37 cellular contexts compared by ENCODE assay signal in genomic region chr3:119122350-119122749, GRCh38. TPM values are rescaled to one million over a fixed set of nuclear protein-coding genes. Genes with fewer than 3 reads are reported as not detected.
"Had no signal": no experiment of that assay in that cellular context is flagged by ENCODE, and none has a peak within 500 bp of the region (broad histone marks: within the 10 kb centered on the region; RNA-seq: fewer than 3 reads in every experiment).

No MANE protein-coding gene starts in this region.

- ATAC-seq: activated CD4-positive, alpha-beta T cell treated with anti-CD3 and anti-CD28 coated beads for 36 hours; activated CD4-positive, CD25-positive, alpha-beta regulatory T cell treated with anti-CD3 and anti-CD28 coated beads, Interleukin-2, amount 50 U/mL, for 24 hours; activated CD8-positive, alpha-beta memory T cell treated with anti-CD3 and anti-CD28 coated beads, Interleukin-2, amount 10 ng/mL, durations not matched to agents 7 days and 5 days; activated CD8-positive, alpha-beta T cell treated with anti-CD3 and anti-CD28 coated beads, Interleukin-2, amount 10 ng/mL, durations not matched to agents 7 days and 5 days; activated naive CD8-positive, alpha-beta T cell treated with anti-CD3 and anti-CD28 coated beads, Interleukin-2, amount 50 U/mL, for 24 hours; T-cell; T-helper 17 cell had no signal

- H3K4me3 Mint-ChIP-seq: activated CD4-positive, alpha-beta memory T cell treated with anti-CD3 and anti-CD28 coated beads, Interleukin-2, amount 10 ng/mL, durations not matched to agents 7 days and 5 days; activated CD4-positive, alpha-beta T cell treated with anti-CD3 and anti-CD28 coated beads for 36 hours; activated CD4-positive, alpha-beta T cell treated with anti-CD3 and anti-CD28 coated beads, Interleukin-2, amount 10 ng/mL, durations not matched to agents 7 days and 5 days; activated CD8-positive, alpha-beta memory T cell treated with anti-CD3 and anti-CD28 coated beads, Interleukin-2, amount 10 ng/mL, durations not matched to agents 7 days and 5 days; activated CD8-positive, alpha-beta T cell treated with anti-CD3 and anti-CD28 coated beads, Interleukin-2, amount 10 ng/mL, durations not matched to agents 7 days and 5 days; activated naive CD4-positive, alpha-beta T cell treated with anti-CD3 and anti-CD28 coated beads, Interleukin-2, amount 10 ng/mL, durations not matched to agents 7 days and 5 days; activated naive CD4-positive, alpha-beta T cell treated with anti-CD3 and anti-CD28 coated beads, Interleukin-2, amount 50 U/mL, for 24 hours; activated naive CD8-positive, alpha-beta T cell; activated naive CD8-positive, alpha-beta T cell treated with anti-CD3 and anti-CD28 coated beads, Interleukin-2, amount 10 ng/mL, durations not matched to agents 7 days and 5 days; activated naive CD8-positive, alpha-beta T cell treated with anti-CD3 and anti-CD28 coated beads, Interleukin-2, amount 50 U/mL, for 24 hours; activated T-cell treated with anti-CD3 and anti-CD28 coated beads, Interleukin-2, amount 50 U/mL, for 24 hours; brain; T-cell; WTC11 had no signal

- H3K36me3 ChIP-seq: ascending aorta, WERI-Rb-1 had no signal

- H3K9me3 ChIP-seq: ascending aorta had no signal

- H3K36me3 Mint-ChIP-seq: activated CD8-positive, alpha-beta memory T cell treated with anti-CD3 and anti-CD28 coated beads, Interleukin-2, amount 10 ng/mL, durations not matched to agents 7 days and 5 days; activated naive CD4-positive, alpha-beta T cell treated with anti-CD3 and anti-CD28 coated beads, Interleukin-2, amount 10 ng/mL, durations not matched to agents 7 days and 5 days; brain had no signal

- H3K27me3 ChIP-seq: ascending aorta had no signal

- FAIRE-seq: TTC549 had no signal

- H3K4me1 Mint-ChIP-seq: activated CD4-positive, alpha-beta memory T cell treated with anti-CD3 and anti-CD28 coated beads, Interleukin-2, amount 10 ng/mL, durations not matched to agents 7 days and 5 days; activated CD4-positive, alpha-beta T cell treated with anti-CD3 and anti-CD28 coated beads for 36 hours; activated CD4-positive, alpha-beta T cell treated with anti-CD3 and anti-CD28 coated beads, Interleukin-2, amount 10 ng/mL, durations not matched to agents 7 days and 5 days; activated CD8-positive, alpha-beta memory T cell treated with anti-CD3 and anti-CD28 coated beads, Interleukin-2, amount 10 ng/mL, durations not matched to agents 7 days and 5 days; activated naive CD4-positive, alpha-beta T cell treated with anti-CD3 and anti-CD28 coated beads, Interleukin-2, amount 10 ng/mL, durations not matched to agents 7 days and 5 days; activated naive CD4-positive, alpha-beta T cell treated with anti-CD3 and anti-CD28 coated beads, Interleukin-2, amount 50 U/mL, for 24 hours; activated naive CD8-positive, alpha-beta T cell treated with anti-CD3 and anti-CD28 coated beads, Interleukin-2, amount 10 ng/mL, durations not matched to agents 7 days and 5 days; activated naive CD8-positive, alpha-beta T cell treated with anti-CD3 and anti-CD28 coated beads, Interleukin-2, amount 50 U/mL, for 24 hours; brain; T-cell; T-helper 17 cell had no signal

- H3K4me3 ChIP-seq: ascending aorta had no signal

- DNase-seq: activated CD4-positive, alpha-beta memory T cell treated with anti-CD3 and anti-CD28 coated beads, Interleukin-2, amount 10 ng/mL, durations not matched to agents 7 days and 5 days; activated CD4-positive, alpha-beta T cell treated with anti-CD3 and anti-CD28 coated beads for 1 hour; activated CD4-positive, alpha-beta T cell treated with anti-CD3 and anti-CD28 coated beads for 36 hours; activated CD4-positive, alpha-beta T cell treated with anti-CD3 and anti-CD28 coated beads for 48 hours; activated CD4-positive, alpha-beta T cell treated with anti-CD3 and anti-CD28 coated beads, Interleukin-2, amount 10 ng/mL, durations not matched to agents 7 days and 5 days; activated CD4-positive, alpha-beta T cell treated with anti-CD3 and anti-CD28 coated beads, Interleukin-2, amount 50 U/mL, for 48 hours; activated CD4-positive, CD25-positive, alpha-beta regulatory T cell; activated CD8-positive, alpha-beta memory T cell treated with anti-CD3 and anti-CD28 coated beads for 24 hours; activated CD8-positive, alpha-beta memory T cell treated with anti-CD3 and anti-CD28 coated beads, Interleukin-2, amount 10 ng/mL, durations not matched to agents 7 days and 5 days; activated CD8-positive, alpha-beta memory T cell treated with anti-CD3 and anti-CD28 coated beads, Interleukin-2, amount 50 U/mL, for 48 hours; activated CD8-positive, alpha-beta T cell treated with anti-CD3 and anti-CD28 coated beads, Interleukin-2, amount 10 ng/mL, durations not matched to agents 7 days and 5 days; activated effector memory CD4-positive, alpha-beta T cell treated with Interleukin-2 at 50 U/mL for 16 hours; activated gamma-delta T cell; activated naive CD4-positive, alpha-beta T cell treated with anti-CD3 and anti-CD28 coated beads, Interleukin-2, amount 10 ng/mL, durations not matched to agents 7 days and 5 days; activated naive CD4-positive, alpha-beta T cell treated with Interleukin-2 at 50 U/mL for 16 hours; activated naive CD8-positive, alpha-beta T cell treated with anti-CD3 and anti-CD28 coated beads, Interleukin-2, amount 10 ng/mL, durations not matched to agents 7 days and 5 days; activated naive CD8-positive, alpha-beta T cell treated with anti-CD3 and anti-CD28 coated beads, Interleukin-2, amount 50 U/mL, for 24 hours; activated T-cell treated with anti-CD3 and anti-CD28 coated beads, Interleukin-2, amount 50 U/mL, for 24 hours; activated T-cell treated with anti-CD3 and anti-CD28 coated beads, Interleukin-2, amount 50 U/mL, for 48 hours; amygdala; anterior cingulate cortex; central memory CD4-positive, alpha-beta T cell; T-cell; T-helper 17 cell; WERI-Rb-1 had no signal

- H3K27ac Mint-ChIP-seq: activated CD4-positive, alpha-beta memory T cell treated with anti-CD3 and anti-CD28 coated beads, Interleukin-2, amount 10 ng/mL, durations not matched to agents 7 days and 5 days; activated CD4-positive, alpha-beta T cell treated with anti-CD3 and anti-CD28 coated beads for 36 hours; activated CD4-positive, alpha-beta T cell treated with anti-CD3 and anti-CD28 coated beads, Interleukin-2, amount 10 ng/mL, durations not matched to agents 7 days and 5 days; activated CD8-positive, alpha-beta memory T cell treated with anti-CD3 and anti-CD28 coated beads, Interleukin-2, amount 10 ng/mL, durations not matched to agents 7 days and 5 days; activated CD8-positive, alpha-beta T cell treated with anti-CD3 and anti-CD28 coated beads, Interleukin-2, amount 10 ng/mL, durations not matched to agents 7 days and 5 days; activated naive CD4-positive, alpha-beta T cell treated with anti-CD3 and anti-CD28 coated beads, Interleukin-2, amount 10 ng/mL, durations not matched to agents 7 days and 5 days; activated naive CD4-positive, alpha-beta T cell treated with anti-CD3 and anti-CD28 coated beads, Interleukin-2, amount 50 U/mL, for 24 hours; activated naive CD8-positive, alpha-beta T cell; activated naive CD8-positive, alpha-beta T cell treated with anti-CD3 and anti-CD28 coated beads, Interleukin-2, amount 10 ng/mL, durations not matched to agents 7 days and 5 days; activated naive CD8-positive, alpha-beta T cell treated with anti-CD3 and anti-CD28 coated beads, Interleukin-2, amount 50 U/mL, for 24 hours; activated T-cell treated with anti-CD3 and anti-CD28 coated beads, Interleukin-2, amount 50 U/mL, for 24 hours; activated T-helper 2 cell treated with anti-CD3 and anti-CD28 coated beads, Interferon-gamma antibody, Interleukin-2, Interleukin-4, amounts not matched to agents 10 μg/mL and 5 μg/mL and 100 μg/mL, durations not matched to agents 14 hours and 24 hours and 36 hours; brain; T-cell; T-helper 17 cell; WTC11 had no signal

- H3K4me1 ChIP-seq: ascending aorta had no signal

- H3K27ac ChIP-seq: ascending aorta, WERI-Rb-1 had no signal

RNA-seq across cellular contexts. Expression of gene TEX55, which starts 23.6 kb away (rescaled TPM):
- total RNA-seq: activated CD4-positive, alpha-beta memory T cell treated with anti-CD3 and anti-CD28 coated beads, Interleukin-2, amount 10 ng/mL, durations not matched to agents 7 days and 5 days; activated CD4-positive, alpha-beta T cell treated with anti-CD3 and anti-CD28 coated beads for 36 hours; activated CD4-positive, alpha-beta T cell treated with anti-CD3 and anti-CD28 coated beads, Interleukin-2, amount 10 ng/mL, durations not matched to agents 7 days and 5 days; activated CD8-positive, alpha-beta memory T cell treated with anti-CD3 and anti-CD28 coated beads, Interleukin-2, amount 10 ng/mL, durations not matched to agents 7 days and 5 days; activated CD8-positive, alpha-beta T cell treated with anti-CD3 and anti-CD28 coated beads, Interleukin-2, amount 10 ng/mL, durations not matched to agents 7 days and 5 days; activated naive CD8-positive, alpha-beta T cell treated with anti-CD3 and anti-CD28 coated beads, Interleukin-2, amount 10 ng/mL, durations not matched to agents 7 days and 5 days; activated T-helper 2 cell treated with anti-CD3 and anti-CD28 coated beads, Interferon-gamma antibody, Interleukin-2, Interleukin-4, amounts not matched to agents 10 μg/mL and 5 μg/mL and 100 μg/mL, durations not matched to agents 14 hours and 24 hours and 36 hours; ascending aorta; cardiac septum; cerebellum; T-cell; T-helper 1 cell treated with Interleukin-12 subunit alpha and Interleukin-12 subunit beta and Interleukin-4 antibody, amounts not matched to agents 30 ng/mL and 1 ng/mL, for 36 hours; T-helper 17 cell; T-helper 2 cell treated with Interferon-gamma antibody and Interleukin-4, amounts not matched to agents 100 ng/mL and 5 ng/mL, for 36 hours; WTC11 had no signal

RNA-seq across cellular contexts. Expression of gene UPK1B, which starts 51.0 kb away (rescaled TPM):
- total RNA-seq: activated CD4-positive, alpha-beta memory T cell treated with anti-CD3 and anti-CD28 coated beads, Interleukin-2, amount 10 ng/mL, durations not matched to agents 7 days and 5 days; activated CD4-positive, alpha-beta T cell treated with anti-CD3 and anti-CD28 coated beads, Interleukin-2, amount 10 ng/mL, durations not matched to agents 7 days and 5 days; activated CD8-positive, alpha-beta memory T cell treated with anti-CD3 and anti-CD28 coated beads, Interleukin-2, amount 10 ng/mL, durations not matched to agents 7 days and 5 days; activated CD8-positive, alpha-beta T cell treated with anti-CD3 and anti-CD28 coated beads, Interleukin-2, amount 10 ng/mL, durations not matched to agents 7 days and 5 days; activated naive CD8-positive, alpha-beta T cell treated with anti-CD3 and anti-CD28 coated beads, Interleukin-2, amount 10 ng/mL, durations not matched to agents 7 days and 5 days; activated T-helper 2 cell treated with anti-CD3 and anti-CD28 coated beads, Interferon-gamma antibody, Interleukin-2, Interleukin-4, amounts not matched to agents 10 μg/mL and 5 μg/mL and 100 μg/mL, durations not matched to agents 14 hours and 24 hours and 36 hours; ascending aorta; cardiac septum; cerebellum; T-cell; T-helper 1 cell treated with Interleukin-12 subunit alpha and Interleukin-12 subunit beta and Interleukin-4 antibody, amounts not matched to agents 30 ng/mL and 1 ng/mL, for 36 hours; T-helper 17 cell; T-helper 2 cell treated with Interferon-gamma antibody and Interleukin-4, amounts not matched to agents 100 ng/mL and 5 ng/mL, for 36 hours had no signal
